8 cellular contexts compared by ENCODE assay signal in the genomic region with DNA sequence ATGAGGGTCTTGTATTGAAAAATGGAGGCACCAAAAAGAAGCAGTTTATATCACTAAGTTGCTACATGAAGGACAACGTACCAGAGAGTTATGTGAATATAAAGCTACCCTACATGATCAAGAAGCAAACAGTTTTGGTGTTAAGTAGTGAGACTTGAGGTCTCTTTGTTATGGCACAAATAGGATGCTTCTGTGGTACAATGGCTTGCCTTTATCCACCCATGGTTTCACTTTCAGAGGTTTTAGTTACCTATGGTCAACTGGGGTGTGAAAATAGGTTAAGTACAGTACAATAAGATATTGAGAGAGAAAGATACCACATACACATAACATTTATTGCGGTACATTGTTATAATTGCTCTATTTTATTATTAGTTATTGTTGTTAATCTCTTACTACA.
"Had no signal": no experiment of that assay in that cellular context is flagged by ENCODE, and none has a peak within 500 bp of the region (broad histone marks: within the 10 kb centered on the region; RNA-seq: fewer than 3 reads in every experiment).

No MANE protein-coding gene starts in this region.

- H3K4me3 ChIP-seq: K562 had no signal

- H3K27ac ChIP-seq: HL-60, KMS-11 had no signal

- H3K27me3 Mint-ChIP-seq: IgD-negative memory B cell had no signal

- H3K4me3 Mint-ChIP-seq: IgD-negative memory B cell had no signal

- H3K36me3 Mint-ChIP-seq: IgD-negative memory B cell had no signal

- ATAC-seq: HepG2, K562 had no signal

- H3K4me1 Mint-ChIP-seq: IgD-negative memory B cell had no signal

- H3K9ac ChIP-seq: KMS-11 had no signal

- H3K4me2 ChIP-seq: KMS-11 had no signal

- DNase-seq: IMR-90, KBM-7, KG1 had no signal

- H3K27ac Mint-ChIP-seq: IgD-negative memory B cell had no signal
